In the genomic region with DNA sequence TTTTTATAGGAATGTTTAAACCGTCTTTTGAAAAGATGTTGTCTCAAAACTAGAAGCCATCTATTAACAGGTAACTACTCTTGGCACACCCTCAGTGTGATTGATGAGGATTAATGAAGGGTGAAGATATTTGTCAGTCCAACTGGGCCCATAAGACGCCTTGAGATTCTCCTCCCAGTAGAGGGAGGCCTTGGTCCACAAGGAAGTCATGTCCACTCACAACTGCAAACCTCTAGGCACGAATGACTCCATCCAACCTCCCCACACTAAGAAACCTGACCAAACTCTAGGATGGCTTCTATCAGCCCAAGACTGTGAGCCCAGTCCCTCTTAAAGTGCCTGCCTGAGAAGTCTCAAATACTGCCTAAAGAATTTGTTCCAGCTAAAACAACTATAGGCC, we compare ENCODE assay signal across 27 cellular contexts. TPM values are rescaled to one million over a fixed set of nuclear protein-coding genes. Genes with fewer than 3 reads are reported as not detected.
DNase-seq lines count a peak whose midpoint lies in the region; ATAC-seq and TF ChIP-seq lines count a peak whose summit lies in the region.
"Had no signal": no experiment of that assay in that cellular context is flagged by ENCODE, and none has a peak within 500 bp of the region (broad histone marks: within the 10 kb centered on the region; RNA-seq: fewer than 3 reads in every experiment).

No MANE protein-coding gene starts in this region.

- H3F3A ChIP-seq in Loucy (ENCODE audit: low read depth): no peaks in the 10 kb centered on the region

- in situ Hi-C loops in brain microvascular endothelial cell (cut with HindIII; ENCODE audit: low pct_ligation_motif_present, low sequenced_read_pairs): no loop called here

- ATAC-seq in left cardiac atrium: no peak
- ATAC-seq: activated CD8-positive, alpha-beta T cell treated with anti-CD3 and anti-CD28 coated beads for 36 hours; CD8-positive, alpha-beta T cell; heart right ventricle; K562; natural killer cell; stimulated activated memory B cell treated with anti-CD40 and anti-IgM and Interleukin-4, amounts not matched to agents 10 μg/mL and 1 μg/mL and 100 μg/mL, for 72 hours had no signal

- H3K4me3 ChIP-seq in Loucy (ENCODE audit: low read length, poor library complexity, severe bottlenecking): no peak overlapping the region
- no peak overlapping the region for H3K4me3 ChIP-seq in brain microvascular endothelial cell (ENCODE audit: low read depth, low read length)
- no peak overlapping the region for H3K4me3 ChIP-seq in retinal pigment epithelial cell (ENCODE audit: low read length)
- no peak overlapping the region for H3K4me3 ChIP-seq in colonic mucosa
- H3K4me3 ChIP-seq: heart right ventricle, K562, tibial artery had no signal

- H3K4me1 ChIP-seq in Loucy (ENCODE audit: insufficient read depth, low read length, poor library complexity, severe bottlenecking): no peaks in the 10 kb centered on the region
- H3K4me1 ChIP-seq in colonic mucosa: no peaks in the 10 kb centered on the region
- H3K4me1 ChIP-seq: heart right ventricle, tibial artery had no signal

- intact Hi-C loops in colonic mucosa (cut with DNase I) (no loop called here), left cardiac atrium (cut with DNase I) (no loop called here)

- no peaks in the 10 kb centered on the region for H3K36me3 ChIP-seq in Loucy (ENCODE audit: insufficient read depth, low read length)
- H3K36me3 ChIP-seq in brain microvascular endothelial cell (replicated peaks): no peaks in the 10 kb centered on the region
- no peaks in the 10 kb centered on the region for H3K36me3 ChIP-seq in colonic mucosa
- H3K36me3 ChIP-seq: heart right ventricle, tibial artery had no signal

- TF ChIP-seq CTCF in Loucy (conservative IDR thresholded peaks at IDR 0.05; ENCODE audit: low read length) (peak; percentile 25), brain microvascular endothelial cell (IDR thresholded peaks at IDR 0.05; ENCODE audit: low read depth, low read length, missing control alignments) (peak; percentile 32), retinal pigment epithelial cell (conservative IDR thresholded peaks at IDR 0.05; ENCODE audit: low read depth, low read length) (peak; percentile 13), colonic mucosa (IDR thresholded peaks at IDR 0.05) (no peak)

- H3K9ac ChIP-seq in Loucy (ENCODE audit: low read depth, low read length, poor library complexity, severe bottlenecking) (no peak overlapping the region), colonic mucosa (ENCODE audit: low read depth in 2 of 2, low read length in 2 of 2) (no peak overlapping the region)

- DNase-seq in DMS 273 (lab: John Stamatoyannopoulos, UW; ENCODE audit: unreplicated experiment) (peak; percentile 8), DMS 273 treated with DMSO at 0.1 percent for 48 hours (lab: John Stamatoyannopoulos, UW) (no peak), brain microvascular endothelial cell (no peak), retinal pigment epithelial cell (ENCODE audit: low read depth) (no peak), colonic mucosa (no peak), HK-2 (ENCODE audit: unreplicated experiment) (no peak), left cardiac atrium (no peak)
- DNase-seq: activated B cell treated with CpG ODN at 0.5 μM for 24 hours; activated CD8-positive, alpha-beta T cell treated with anti-CD3 and anti-CD28 coated beads for 36 hours; activated naive CD8-positive, alpha-beta T cell treated with anti-CD3 and anti-CD28 coated beads for 36 hours; activated T-cell treated with anti-CD3 and anti-CD28 coated beads, Interleukin-2, amount 50 U/mL, for 48 hours; CD8-positive, alpha-beta T cell; heart right ventricle; kidney; mesenchymal stem cell; natural killer cell; NCI-H1436; stimulated activated CD4-positive, alpha-beta T cell treated with anti-CD3 and anti-CD28 coated beads, Interleukin-12 subunit alpha, Interleukin-12 subunit beta, amount 100 ng/mL, for 4 hours; tibial artery had no signal

- H3K9me3 ChIP-seq in Loucy (ENCODE audit: insufficient read depth, low read depth, low read length) (no peaks in the 10 kb centered on the region), colonic mucosa (no peaks in the 10 kb centered on the region)
- H3K9me3 ChIP-seq: heart right ventricle, tibial artery had no signal

- H2AFZ ChIP-seq in Loucy (ENCODE audit: low read length): no peak overlapping the region

- no peaks in the 10 kb centered on the region for H3K79me2 ChIP-seq in Loucy (ENCODE audit: insufficient read depth, low read length)

- no peak overlapping the region for H3K27ac ChIP-seq in brain microvascular endothelial cell
- H3K27ac ChIP-seq in colonic mucosa: no peak overlapping the region
- H3K27ac ChIP-seq: 22Rv1, heart right ventricle, HL-60, tibial artery had no signal

- H3K9me2 ChIP-seq in Loucy (replicated peaks; ENCODE audit: low read depth, low read length): no peaks in the 10 kb centered on the region

- H3K27me3 ChIP-seq in Loucy (ENCODE audit: insufficient read depth, low read length, poor library complexity, severe bottlenecking): no peaks in the 10 kb centered on the region
- peaks cover 14% of the 10 kb centered on the region for H3K27me3 ChIP-seq in brain microvascular endothelial cell (replicated peaks)
- H3K27me3 ChIP-seq in colonic mucosa: no peaks in the 10 kb centered on the region
- H3K27me3 ChIP-seq: tibial artery had no signal

- H4K20me1 ChIP-seq in Loucy (ENCODE audit: insufficient read depth, low read length, poor library complexity, severe bottlenecking): no peaks in the 10 kb centered on the region

- H3K4me2 ChIP-seq in Loucy (ENCODE audit: low read depth, low read length, poor library complexity, severe bottlenecking): no peak overlapping the region

RNA-seq across cellular contexts. Expression of gene GRP, which starts 19.2 kb away (rescaled TPM):
- total RNA-seq in colonic mucosa (not detected), left cardiac atrium (not detected)
- total RNA-seq: activated B cell treated with CpG ODN at 0.5 μM for 24 hours; activated CD8-positive, alpha-beta T cell treated with anti-CD3 and anti-CD28 coated beads for 36 hours; activated naive CD8-positive, alpha-beta T cell treated with anti-CD3 and anti-CD28 coated beads for 36 hours; CD8-positive, alpha-beta T cell; Daoy; dermis microvascular lymphatic vessel endothelial cell; heart right ventricle; K562; kidney; natural killer cell; pulmonary artery endothelial cell had no signal
